ENCODE assay signal across 10 cellular contexts in genomic region chr1:100188617-100189016, GRCh38. TPM values are rescaled to one million over a fixed set of nuclear protein-coding genes. Genes with fewer than 3 reads are reported as not detected.
A peak's percentile ranks its signal among the peaks of the same experiment; 100 is the strongest.
DNase-seq lines count a peak whose midpoint lies in the region; ATAC-seq and TF ChIP-seq lines count a peak whose summit lies in the region.
"Had no signal": no experiment of that assay in that cellular context is flagged by ENCODE, and none has a peak within 500 bp of the region (broad histone marks: within the 10 kb centered on the region; RNA-seq: fewer than 3 reads in every experiment).

No MANE protein-coding gene starts in this region.

- TF ChIP-seq CTCF in GM10266 (IDR thresholded peaks at IDR 0.05; ENCODE audit: control insufficient read depth, insufficient read depth, low read depth, missing control alignments) = no peak

- DNase-seq in AG08395 (ENCODE audit: low spot score) (peak; percentile 70), GM23248 (peak; percentile 65), NCI-H524 (lab: John Stamatoyannopoulos, UW) (peak; percentile 71 to 92), Right ventricle myocardium superior (peak; percentile 36), GM10266 (ENCODE audit: extremely low spot score) (no peak)
- no peak for DNase-seq in activated naive CD8-positive, alpha-beta T cell treated with anti-CD3 and anti-CD28 coated beads, Interleukin-2, amount 50 U/mL, for 24 hours
- DNase-seq: activated B cell treated with CpG ODN at 0.5 μM for 24 hours had no signal

- no peaks in the 10 kb centered on the region for H3K27me3 Mint-ChIP-seq in activated naive CD8-positive, alpha-beta T cell treated with anti-CD3 and anti-CD28 coated beads, Interleukin-2, amount 50 U/mL, for 24 hours
- H3K27me3 Mint-ChIP-seq: activated B cell treated with CpG ODN at 0.5 μM for 24 hours had no signal

- H3K4me2 ChIP-seq in GM23248 (ENCODE audit: unreplicated experiment) = no peak overlapping the region

- TF ChIP-seq POLR2A in GM18505 (IDR thresholded peaks at IDR 0.05; ENCODE audit: borderline replicate concordance, extremely low read depth, insufficient read depth, insufficient read length) = no peak

- no peaks in the 10 kb centered on the region for H3K9me3 Mint-ChIP-seq in activated naive CD8-positive, alpha-beta T cell treated with anti-CD3 and anti-CD28 coated beads, Interleukin-2, amount 50 U/mL, for 24 hours
- H3K9me3 Mint-ChIP-seq: activated B cell treated with CpG ODN at 0.5 μM for 24 hours had no signal

- H3K4me3 Mint-ChIP-seq in activated naive CD8-positive, alpha-beta T cell treated with anti-CD3 and anti-CD28 coated beads, Interleukin-2, amount 50 U/mL, for 24 hours = no peak overlapping the region
- H3K4me3 Mint-ChIP-seq: activated B cell treated with CpG ODN at 0.5 μM for 24 hours had no signal

- no peaks in the 10 kb centered on the region for H3K27me3 ChIP-seq in GM23248 (replicated peaks; ENCODE audit: insufficient read depth)
- H3K27me3 ChIP-seq: neutrophil had no signal

- 24 to 26% methylated on average over 3 of the region's 3 CpGs for WGBS in GM23248 (ENCODE audit: low coverage in 1 of 2, low lambda C conversion rate in 2 of 2, missing lambda C conversion rate in 2 of 2), 2 experiments

- no peaks in the 10 kb centered on the region for H3K79me2 ChIP-seq in GM23248 (ENCODE audit: insufficient read depth)

- H2AFZ ChIP-seq in GM23248 = no peak overlapping the region

- H3K9me3 ChIP-seq in GM23248 (ENCODE audit: low read depth) = no peaks in the 10 kb centered on the region
- H3K9me3 ChIP-seq: neutrophil had no signal

- in situ Hi-C loops in GM23248 (cut with MboI) = no loop called here

- intact Hi-C loops in Right ventricle myocardium superior (cut with DNase I) = no loop called here

- H3K27ac ChIP-seq in GM23248 = no peak overlapping the region
- H3K27ac ChIP-seq: neutrophil had no signal

- H4K20me1 ChIP-seq in GM23248 (ENCODE audit: insufficient read depth) = no peaks in the 10 kb centered on the region

- H3F3A ChIP-seq in GM23248 (ENCODE audit: insufficient read depth) = no peaks in the 10 kb centered on the region

- peaks cover 4% of the 10 kb centered on the region for H3K4me1 Mint-ChIP-seq in activated naive CD8-positive, alpha-beta T cell treated with anti-CD3 and anti-CD28 coated beads, Interleukin-2, amount 50 U/mL, for 24 hours

- no peak overlapping the region for H3K9ac ChIP-seq in GM23248

- H3K27ac Mint-ChIP-seq in activated naive CD8-positive, alpha-beta T cell treated with anti-CD3 and anti-CD28 coated beads, Interleukin-2, amount 50 U/mL, for 24 hours = no peak overlapping the region
- H3K27ac Mint-ChIP-seq: activated B cell treated with CpG ODN at 0.5 μM for 24 hours had no signal

- H3K36me3 Mint-ChIP-seq in activated naive CD8-positive, alpha-beta T cell treated with anti-CD3 and anti-CD28 coated beads, Interleukin-2, amount 50 U/mL, for 24 hours (ENCODE audit: low read depth) = peaks cover 9% of the 10 kb centered on the region

- no peaks in the 10 kb centered on the region for H3K9me2 ChIP-seq in GM23248 (ENCODE audit: insufficient read depth)

- peak; percentile 87 for ATAC-seq in Right ventricle myocardium superior (ENCODE audit: poor library complexity)
- ATAC-seq in activated naive CD8-positive, alpha-beta T cell treated with anti-CD3 and anti-CD28 coated beads, Interleukin-2, amount 50 U/mL, for 24 hours = no peak
- no peak for ATAC-seq in HG03457 (IDR thresholded peaks at IDR 0.05; ENCODE audit: unreplicated experiment)
- no peak for ATAC-seq in GM18505 (IDR thresholded peaks at IDR 0.05; ENCODE audit: unreplicated experiment)

- H3K4me3 ChIP-seq in GM23248 = no peak overlapping the region

- peaks cover 11% of the 10 kb centered on the region; the same call in 1 of the 2 replicates for H3K4me1 ChIP-seq in GM23248 (ENCODE audit: insufficient read depth)

- H3K36me3 ChIP-seq in GM23248 (ENCODE audit: low read depth) = no peaks in the 10 kb centered on the region
- H3K36me3 ChIP-seq: neutrophil had no signal

RNA-seq across cellular contexts. Expression of gene LRRC39, which starts 10.6 kb away (rescaled TPM):
- not detected in 2 replicates for total RNA-seq in GM23248 (2014; rRNA removed; shearing (Covaris generic))
- polyA plus RNA-seq in GM23248 (2016; fragmentation: Nextera tagmentation; extraction: Ambion mirVana) = 0.21 TPM in 1 of 2 replicates, not detected in the other
- 187 TPM for total RNA-seq in Right ventricle myocardium superior

RNA-seq across cellular contexts. Expression of gene TRMT13, which starts 55.7 kb away (rescaled TPM):
- total RNA-seq in GM23248 (2014; rRNA removed; shearing (Covaris generic)) = 14.2 and 19.9 TPM in 2 replicates
- 10.5 and 11.4 TPM in 2 replicates for polyA plus RNA-seq in GM23248 (2016; fragmentation: Nextera tagmentation; extraction: Ambion mirVana)
- total RNA-seq in Right ventricle myocardium superior = 5.3 TPM

RNA-seq across cellular contexts. Expression of gene SASS6, which starts 55.9 kb away (rescaled TPM):
- total RNA-seq in GM23248 (2014; rRNA removed; shearing (Covaris generic)) = 2.3 and 7.6 TPM in 2 replicates
- 1.6 and 2.4 TPM in 2 replicates for polyA plus RNA-seq in GM23248 (2016; fragmentation: Nextera tagmentation; extraction: Ambion mirVana)
- total RNA-seq in Right ventricle myocardium superior = 1.6 TPM

Comparison
In these comparisons a context has a peak if more than half of its experiments do, and no peak if none do; other contexts are left out.
1. DNase-seq: peak in AG08395 (single experiment), GM23248 (single experiment), NCI-H524 (2 of 2) and Right ventricle myocardium superior (single experiment); none in GM10266 (single experiment) and activated naive CD8-positive, alpha-beta T cell treated with anti-CD3 and anti-CD28 coated beads, Interleukin-2, amount 50 U/mL, for 24 hours (single experiment).
2. RNA of gene LRRC39, which starts 10.6 kb away (total RNA-seq): 187 TPM in Right ventricle myocardium superior (single experiment); not detected in GM23248; every median in the first group is over 100 times any median in the second.